Comparison of ENCODE assay signal across 3 cellular contexts in the genomic region with DNA sequence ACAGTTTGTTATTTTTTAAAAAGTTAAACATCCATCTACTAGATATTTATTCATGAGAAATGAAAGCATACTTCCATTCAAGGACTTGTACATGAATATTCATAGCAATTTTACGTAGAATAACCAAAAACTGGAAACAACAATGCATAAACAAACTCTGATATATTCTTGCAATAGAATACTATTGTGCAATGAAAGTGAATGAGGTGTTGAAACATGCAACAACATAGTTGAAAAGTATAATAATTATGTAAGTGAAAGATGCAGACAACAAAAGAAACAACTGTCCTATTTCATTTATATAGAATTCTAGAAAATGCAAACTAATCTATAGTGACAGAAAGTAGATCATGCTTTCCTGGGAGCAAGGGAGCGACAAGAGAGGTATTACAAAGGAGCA.
A peak's percentile ranks its signal among the peaks of the same experiment; 100 is the strongest.
TF ChIP-seq lines count a peak whose summit lies in the region.

No MANE protein-coding gene starts in this region.

TF ChIP-seq in HepG2, 621 proteins besides CTCF, POLR2A, EP300 and RAD21:
- TF ChIP-seq CEBPB (IDR thresholded peaks at IDR 0.05; ENCODE audit: borderline replicate concordance, low read depth, low read length) (peak; percentile 79; the same call in 1 of the 2 replicates), FOXO1 (CRISPR knock-in tag; IDR thresholded peaks at IDR 0.05) (no peak), BRCA1 (CRISPR knock-in tag; IDR thresholded peaks at IDR 0.05) (no peak)

TF ChIP-seq in IMR-90, 13 proteins besides CTCF, POLR2A, EP300 and RAD21:
- TF ChIP-seq CEBPB (IDR thresholded peaks at IDR 0.05; ENCODE audit: low read depth, low read length) = peak; percentile 55
- TF ChIP-seq, protein P1, sequence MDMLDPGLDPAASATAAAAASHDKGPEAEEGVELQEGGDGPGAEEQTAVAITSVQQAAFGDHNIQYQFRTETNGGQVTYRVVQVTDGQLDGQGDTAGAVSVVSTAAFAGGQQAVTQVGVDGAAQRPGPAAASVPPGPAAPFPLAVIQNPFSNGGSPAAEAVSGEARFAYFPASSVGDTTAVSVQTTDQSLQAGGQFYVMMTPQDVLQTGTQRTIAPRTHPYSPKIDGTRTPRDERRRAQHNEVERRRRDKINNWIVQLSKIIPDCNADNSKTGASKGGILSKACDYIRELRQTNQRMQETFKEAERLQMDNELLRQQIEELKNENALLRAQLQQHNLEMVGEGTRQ (IDR thresholded peaks at IDR 0.05; ENCODE audit: low read depth, low read length) = no peak

TF ChIP-seq in K562, 482 proteins besides CTCF, POLR2A, EP300 and RAD21:
- no peak for TF ChIP-seq SRSF9 (IDR thresholded peaks at IDR 0.05; ENCODE audit: borderline replicate concordance, low read depth, low read length)
- TF ChIP-seq CEBPB (tag; IDR thresholded peaks at IDR 0.05) = peak; percentile 28; the same call in 1 of the 2 replicates
- TF ChIP-seq ZNF41 (CRISPR knock-in tag; conservative IDR thresholded peaks at IDR 0.05) = no peak
- no peak for TF ChIP-seq TBP (optimal IDR thresholded peaks at IDR 0.05; ENCODE audit: low read depth, low read length)
- no peak for TF ChIP-seq CEBPG (CRISPR knock-in tag; IDR thresholded peaks at IDR 0.05)
- peak in 1 of 2 experiments; percentile 48; a peak in 2 of 4 replicates for TF ChIP-seq CEBPG (tag; conservative IDR thresholded peaks at IDR 0.05 in 1 of 2, IDR thresholded peaks at IDR 0.05 in 1 of 2)
- no peak for TF ChIP-seq SMARCA4 (IDR thresholded peaks at IDR 0.05)
